ENCODE assay signal across 1 cellular context in the genomic region with DNA sequence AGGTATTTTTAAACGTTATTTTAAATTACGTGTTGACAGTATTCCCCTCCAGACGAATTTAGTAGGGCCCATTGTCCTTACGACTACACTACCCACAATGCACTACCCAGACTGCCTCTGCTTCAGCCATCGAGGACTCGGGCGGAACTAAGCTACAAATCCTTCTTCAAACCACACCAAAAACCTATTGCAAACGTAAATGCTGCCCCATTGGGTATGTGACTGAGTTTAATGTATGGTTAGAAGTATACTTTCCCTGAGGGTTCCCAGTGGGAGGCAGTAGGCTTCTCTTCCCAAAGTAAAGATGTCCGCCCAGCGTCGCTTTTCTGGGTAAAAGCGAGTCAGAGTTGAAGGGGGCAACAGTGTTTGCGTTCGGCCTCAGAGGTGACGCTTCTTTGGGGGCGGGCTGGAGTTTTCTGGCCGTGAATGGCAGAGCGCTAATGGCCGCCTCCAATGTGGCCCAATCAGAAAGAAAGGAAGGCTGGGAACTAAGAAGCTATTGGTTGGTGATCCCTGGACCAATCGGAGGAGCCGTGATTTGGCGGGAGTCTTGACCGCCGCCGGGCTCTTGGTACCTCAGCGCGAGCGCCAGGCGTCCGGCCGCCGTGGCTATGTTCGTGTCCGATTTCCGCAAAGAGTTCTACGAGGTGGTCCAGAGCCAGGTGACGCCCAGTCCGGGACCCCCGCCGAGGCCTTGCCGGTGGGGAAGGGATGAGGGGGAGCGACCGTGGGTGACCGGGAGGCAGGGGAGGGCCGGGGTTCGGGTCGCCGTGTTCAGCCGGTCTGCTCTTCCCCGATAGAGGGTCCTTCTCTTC.
TF ChIP-seq lines count a peak whose summit lies in the region.

A gene with protein sequence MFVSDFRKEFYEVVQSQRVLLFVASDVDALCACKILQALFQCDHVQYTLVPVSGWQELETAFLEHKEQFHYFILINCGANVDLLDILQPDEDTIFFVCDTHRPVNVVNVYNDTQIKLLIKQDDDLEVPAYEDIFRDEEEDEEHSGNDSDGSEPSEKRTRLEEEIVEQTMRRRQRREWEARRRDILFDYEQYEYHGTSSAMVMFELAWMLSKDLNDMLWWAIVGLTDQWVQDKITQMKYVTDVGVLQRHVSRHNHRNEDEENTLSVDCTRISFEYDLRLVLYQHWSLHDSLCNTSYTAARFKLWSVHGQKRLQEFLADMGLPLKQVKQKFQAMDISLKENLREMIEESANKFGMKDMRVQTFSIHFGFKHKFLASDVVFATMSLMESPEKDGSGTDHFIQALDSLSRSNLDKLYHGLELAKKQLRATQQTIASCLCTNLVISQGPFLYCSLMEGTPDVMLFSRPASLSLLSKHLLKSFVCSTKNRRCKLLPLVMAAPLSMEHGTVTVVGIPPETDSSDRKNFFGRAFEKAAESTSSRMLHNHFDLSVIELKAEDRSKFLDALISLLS (plus strand): TSS at position 563 of the 815 bp plus-strand sequence. CDS start 49 bp downstream, at position 612.

TF ChIP-seq in GM23338, 12 proteins besides CTCF, POLR2A, EP300 and RAD21:
- TF ChIP-seq ZNF114 (CRISPR knock-in tag; IDR thresholded peaks at IDR 0.05) (0 out of 2 replicates have a peak, but pooled peaks have one; percentile 62), EZH2 (IDR thresholded peaks at IDR 0.05; ENCODE audit: low read depth, unreplicated experiment) (no peak), NANOG (IDR thresholded peaks at IDR 0.05; ENCODE audit: borderline replicate concordance) (peak; percentile 14; the same call in 1 of the 2 replicates), ZNF331 (CRISPR knock-in tag; IDR thresholded peaks at IDR 0.05; ENCODE audit: low read depth) (no peak), POLR2AphosphoS5 (IDR thresholded peaks at IDR 0.05; ENCODE audit: low read depth) (peak; percentile 67), STAT1 (IDR thresholded peaks at IDR 0.05; ENCODE audit: unreplicated experiment) (no peak), EZH2phosphoT487 (IDR thresholded peaks at IDR 0.05; ENCODE audit: unreplicated experiment) (no peak), CREB1 (CRISPR knock-in tag; IDR thresholded peaks at IDR 0.05; ENCODE audit: low read depth) (peak; percentile 80), JUNB (IDR thresholded peaks at IDR 0.05; ENCODE audit: unreplicated experiment) (no peak)
- TF ChIP-seq, protein P1, sequence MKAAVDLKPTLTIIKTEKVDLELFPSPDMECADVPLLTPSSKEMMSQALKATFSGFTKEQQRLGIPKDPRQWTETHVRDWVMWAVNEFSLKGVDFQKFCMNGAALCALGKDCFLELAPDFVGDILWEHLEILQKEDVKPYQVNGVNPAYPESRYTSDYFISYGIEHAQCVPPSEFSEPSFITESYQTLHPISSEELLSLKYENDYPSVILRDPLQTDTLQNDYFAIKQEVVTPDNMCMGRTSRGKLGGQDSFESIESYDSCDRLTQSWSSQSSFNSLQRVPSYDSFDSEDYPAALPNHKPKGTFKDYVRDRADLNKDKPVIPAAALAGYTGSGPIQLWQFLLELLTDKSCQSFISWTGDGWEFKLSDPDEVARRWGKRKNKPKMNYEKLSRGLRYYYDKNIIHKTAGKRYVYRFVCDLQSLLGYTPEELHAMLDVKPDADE (IDR thresholded peaks at IDR 0.05) = peak; percentile 74; the same call in 1 of the 2 replicates
- TF ChIP-seq, protein P2, sequence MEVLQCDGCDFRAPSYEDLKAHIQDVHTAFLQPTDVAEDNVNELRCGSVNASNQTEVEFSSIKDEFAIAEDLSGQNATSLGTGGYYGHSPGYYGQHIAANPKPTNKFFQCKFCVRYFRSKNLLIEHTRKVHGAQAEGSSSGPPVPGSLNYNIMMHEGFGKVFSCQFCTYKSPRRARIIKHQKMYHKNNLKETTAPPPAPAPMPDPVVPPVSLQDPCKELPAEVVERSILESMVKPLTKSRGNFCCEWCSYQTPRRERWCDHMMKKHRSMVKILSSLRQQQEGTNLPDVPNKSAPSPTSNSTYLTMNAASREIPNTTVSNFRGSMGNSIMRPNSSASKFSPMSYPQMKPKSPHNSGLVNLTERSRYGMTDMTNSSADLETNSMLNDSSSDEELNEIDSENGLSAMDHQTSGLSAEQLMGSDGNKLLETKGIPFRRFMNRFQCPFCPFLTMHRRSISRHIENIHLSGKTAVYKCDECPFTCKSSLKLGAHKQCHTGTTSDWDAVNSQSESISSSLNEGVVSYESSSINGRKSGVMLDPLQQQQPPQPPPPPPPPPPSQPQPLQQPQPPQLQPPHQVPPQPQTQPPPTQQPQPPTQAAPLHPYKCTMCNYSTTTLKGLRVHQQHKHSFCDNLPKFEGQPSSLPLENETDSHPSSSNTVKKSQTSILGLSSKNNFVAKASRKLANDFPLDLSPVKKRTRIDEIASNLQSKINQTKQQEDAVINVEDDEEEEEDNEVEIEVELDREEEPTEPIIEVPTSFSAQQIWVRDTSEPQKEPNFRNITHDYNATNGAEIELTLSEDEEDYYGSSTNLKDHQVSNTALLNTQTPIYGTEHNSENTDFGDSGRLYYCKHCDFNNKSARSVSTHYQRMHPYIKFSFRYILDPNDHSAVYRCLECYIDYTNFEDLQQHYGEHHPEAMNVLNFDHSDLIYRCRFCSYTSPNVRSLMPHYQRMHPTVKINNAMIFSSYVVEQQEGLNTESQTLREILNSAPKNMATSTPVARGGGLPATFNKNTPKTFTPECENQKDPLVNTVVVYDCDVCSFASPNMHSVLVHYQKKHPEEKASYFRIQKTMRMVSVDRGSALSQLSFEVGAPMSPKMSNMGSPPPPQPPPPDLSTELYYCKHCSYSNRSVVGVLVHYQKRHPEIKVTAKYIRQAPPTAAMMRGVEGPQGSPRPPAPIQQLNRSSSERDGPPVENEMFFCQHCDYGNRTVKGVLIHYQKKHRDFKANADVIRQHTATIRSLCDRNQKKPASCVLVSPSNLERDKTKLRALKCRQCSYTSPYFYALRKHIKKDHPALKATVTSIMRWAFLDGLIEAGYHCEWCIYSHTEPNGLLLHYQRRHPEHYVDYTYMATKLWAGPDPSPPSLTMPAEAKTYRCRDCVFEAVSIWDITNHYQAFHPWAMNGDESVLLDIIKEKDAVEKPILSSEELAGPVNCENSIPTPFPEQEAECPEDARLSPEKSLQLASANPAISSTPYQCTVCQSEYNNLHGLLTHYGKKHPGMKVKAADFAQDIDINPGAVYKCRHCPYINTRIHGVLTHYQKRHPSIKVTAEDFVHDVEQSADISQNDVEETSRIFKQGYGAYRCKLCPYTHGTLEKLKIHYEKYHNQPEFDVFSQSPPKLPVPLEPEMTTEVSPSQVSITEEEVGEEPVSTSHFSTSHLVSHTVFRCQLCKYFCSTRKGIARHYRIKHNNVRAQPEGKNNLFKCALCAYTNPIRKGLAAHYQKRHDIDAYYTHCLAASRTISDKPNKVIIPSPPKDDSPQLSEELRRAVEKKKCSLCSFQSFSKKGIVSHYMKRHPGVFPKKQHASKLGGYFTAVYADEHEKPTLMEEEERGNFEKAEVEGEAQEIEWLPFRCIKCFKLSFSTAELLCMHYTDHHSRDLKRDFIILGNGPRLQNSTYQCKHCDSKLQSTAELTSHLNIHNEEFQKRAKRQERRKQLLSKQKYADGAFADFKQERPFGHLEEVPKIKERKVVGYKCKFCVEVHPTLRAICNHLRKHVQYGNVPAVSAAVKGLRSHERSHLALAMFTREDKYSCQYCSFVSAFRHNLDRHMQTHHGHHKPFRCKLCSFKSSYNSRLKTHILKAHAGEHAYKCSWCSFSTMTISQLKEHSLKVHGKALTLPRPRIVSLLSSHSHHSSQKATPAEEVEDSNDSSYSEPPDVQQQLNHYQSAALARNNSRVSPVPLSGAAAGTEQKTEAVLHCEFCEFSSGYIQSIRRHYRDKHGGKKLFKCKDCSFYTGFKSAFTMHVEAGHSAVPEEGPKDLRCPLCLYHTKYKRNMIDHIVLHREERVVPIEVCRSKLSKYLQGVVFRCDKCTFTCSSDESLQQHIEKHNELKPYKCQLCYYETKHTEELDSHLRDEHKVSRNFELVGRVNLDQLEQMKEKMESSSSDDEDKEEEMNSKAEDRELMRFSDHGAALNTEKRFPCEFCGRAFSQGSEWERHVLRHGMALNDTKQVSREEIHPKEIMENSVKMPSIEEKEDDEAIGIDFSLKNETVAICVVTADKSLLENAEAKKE (CRISPR knock-in tag; IDR thresholded peaks at IDR 0.05) = no peak
- TF ChIP-seq, protein P3, sequence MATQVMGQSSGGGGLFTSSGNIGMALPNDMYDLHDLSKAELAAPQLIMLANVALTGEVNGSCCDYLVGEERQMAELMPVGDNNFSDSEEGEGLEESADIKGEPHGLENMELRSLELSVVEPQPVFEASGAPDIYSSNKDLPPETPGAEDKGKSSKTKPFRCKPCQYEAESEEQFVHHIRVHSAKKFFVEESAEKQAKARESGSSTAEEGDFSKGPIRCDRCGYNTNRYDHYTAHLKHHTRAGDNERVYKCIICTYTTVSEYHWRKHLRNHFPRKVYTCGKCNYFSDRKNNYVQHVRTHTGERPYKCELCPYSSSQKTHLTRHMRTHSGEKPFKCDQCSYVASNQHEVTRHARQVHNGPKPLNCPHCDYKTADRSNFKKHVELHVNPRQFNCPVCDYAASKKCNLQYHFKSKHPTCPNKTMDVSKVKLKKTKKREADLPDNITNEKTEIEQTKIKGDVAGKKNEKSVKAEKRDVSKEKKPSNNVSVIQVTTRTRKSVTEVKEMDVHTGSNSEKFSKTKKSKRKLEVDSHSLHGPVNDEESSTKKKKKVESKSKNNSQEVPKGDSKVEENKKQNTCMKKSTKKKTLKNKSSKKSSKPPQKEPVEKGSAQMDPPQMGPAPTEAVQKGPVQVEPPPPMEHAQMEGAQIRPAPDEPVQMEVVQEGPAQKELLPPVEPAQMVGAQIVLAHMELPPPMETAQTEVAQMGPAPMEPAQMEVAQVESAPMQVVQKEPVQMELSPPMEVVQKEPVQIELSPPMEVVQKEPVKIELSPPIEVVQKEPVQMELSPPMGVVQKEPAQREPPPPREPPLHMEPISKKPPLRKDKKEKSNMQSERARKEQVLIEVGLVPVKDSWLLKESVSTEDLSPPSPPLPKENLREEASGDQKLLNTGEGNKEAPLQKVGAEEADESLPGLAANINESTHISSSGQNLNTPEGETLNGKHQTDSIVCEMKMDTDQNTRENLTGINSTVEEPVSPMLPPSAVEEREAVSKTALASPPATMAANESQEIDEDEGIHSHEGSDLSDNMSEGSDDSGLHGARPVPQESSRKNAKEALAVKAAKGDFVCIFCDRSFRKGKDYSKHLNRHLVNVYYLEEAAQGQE (IDR thresholded peaks at IDR 0.05; ENCODE audit: unreplicated experiment) = no peak
